ENCODE assay signal across 9 cellular contexts in the genomic region with DNA sequence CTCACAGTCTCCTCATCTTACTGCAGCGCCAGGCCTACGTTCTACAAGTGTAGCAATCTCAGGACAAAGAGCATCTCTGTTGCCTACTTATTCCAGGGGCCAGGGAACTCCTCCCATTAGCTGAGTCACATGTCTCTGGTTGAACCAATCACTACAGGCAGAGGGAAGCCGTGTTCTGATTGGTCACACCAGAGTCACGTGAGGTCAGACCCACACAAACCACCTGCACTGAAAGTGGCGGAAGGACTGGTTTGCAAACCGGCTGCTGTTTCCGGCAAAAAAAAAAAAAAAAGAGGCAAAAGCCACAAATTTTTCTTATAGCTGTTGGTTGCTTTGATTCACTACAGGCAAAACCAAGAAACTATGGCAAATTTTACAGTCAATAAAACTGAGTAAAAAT. TPM values are rescaled to one million over a fixed set of nuclear protein-coding genes. Genes with fewer than 3 reads are reported as not detected.
DNase-seq lines count a peak whose midpoint lies in the region; ATAC-seq lines count a peak whose summit lies in the region.
"Had no signal": no experiment of that assay in that cellular context is flagged by ENCODE, and none has a peak within 500 bp of the region (broad histone marks: within the 10 kb centered on the region; RNA-seq: fewer than 3 reads in every experiment).

No MANE protein-coding gene starts in this region.

- peaks cover 2% of the 10 kb centered on the region for H3K9me3 Mint-ChIP-seq in activated CD8-positive, alpha-beta memory T cell treated with anti-CD3 and anti-CD28 coated beads, Interleukin-2, amount 10 ng/mL, durations not matched to agents 7 days and 5 days (ENCODE audit: low read depth)
- H3K9me3 Mint-ChIP-seq in naive thymus-derived CD8-positive, alpha-beta T cell: no peaks in the 10 kb centered on the region

- peaks cover 6% of the 10 kb centered on the region for H3K4me1 Mint-ChIP-seq in activated CD8-positive, alpha-beta memory T cell treated with anti-CD3 and anti-CD28 coated beads, Interleukin-2, amount 10 ng/mL, durations not matched to agents 7 days and 5 days
- peaks cover 0 to 9% (median 3%) of the 10 kb centered on the region in 4 donors for H3K4me1 Mint-ChIP-seq in naive thymus-derived CD8-positive, alpha-beta T cell

- no peak for ATAC-seq in activated CD8-positive, alpha-beta memory T cell treated with anti-CD3 and anti-CD28 coated beads, Interleukin-2, amount 10 ng/mL, durations not matched to agents 7 days and 5 days
- peak; percentile 57 to 99 for ATAC-seq in naive thymus-derived CD8-positive, alpha-beta T cell

- no peak overlapping the region for H3K4me3 Mint-ChIP-seq in activated CD8-positive, alpha-beta memory T cell treated with anti-CD3 and anti-CD28 coated beads, Interleukin-2, amount 10 ng/mL, durations not matched to agents 7 days and 5 days
- peak overlapping the region in 1 of 10 donors; percentile 24 for H3K4me3 Mint-ChIP-seq in naive thymus-derived CD8-positive, alpha-beta T cell

- H3K36me3 Mint-ChIP-seq in activated CD8-positive, alpha-beta memory T cell treated with anti-CD3 and anti-CD28 coated beads, Interleukin-2, amount 10 ng/mL, durations not matched to agents 7 days and 5 days: peaks cover 2% of the 10 kb centered on the region
- no peaks in the 10 kb centered on the region for H3K36me3 Mint-ChIP-seq in naive thymus-derived CD8-positive, alpha-beta T cell

- no peaks in the 10 kb centered on the region for H3K27me3 Mint-ChIP-seq in activated CD8-positive, alpha-beta memory T cell treated with anti-CD3 and anti-CD28 coated beads, Interleukin-2, amount 10 ng/mL, durations not matched to agents 7 days and 5 days
- H3K27me3 Mint-ChIP-seq in naive thymus-derived CD8-positive, alpha-beta T cell: peaks cover 0 to under 1% (median 0%) of the 10 kb centered on the region in 5 donors

- peak overlapping the region; percentile 43 for H3K27ac Mint-ChIP-seq in activated CD8-positive, alpha-beta memory T cell treated with anti-CD3 and anti-CD28 coated beads, Interleukin-2, amount 10 ng/mL, durations not matched to agents 7 days and 5 days
- peak overlapping the region in 4 of 10 donors; percentile 31 to 78 (median 56) for H3K27ac Mint-ChIP-seq in naive thymus-derived CD8-positive, alpha-beta T cell

- CTCF ChIA-PET in activated CD8-positive, alpha-beta memory T cell treated with anti-CD3 and anti-CD28 coated beads, Interleukin-2, amount 10 ng/mL, durations not matched to agents 7 days and 5 days (lab: Charles Lee): interaction anchor here (1.2 kb wide), 1 partner anchor 124 kb away, joined by 3 read pairs; no protein-coding TSS in a partner anchor

- POLR2A ChIA-PET in naive thymus-derived CD8-positive, alpha-beta T cell (lab: Charles Lee): interaction anchor here (0.8 to 1.0 kb wide), 2 partner anchors 21 to 132 kb away, joined by 3 read pairs; a partner anchor contains a TSS

- peak; percentile 48 for DNase-seq in GF-D8 (lab: John Stamatoyannopoulos, UW)
- DNase-seq in MV-4-11 (lab: John Stamatoyannopoulos, UW): peak; percentile 7
- DNase-seq in activated CD8-positive, alpha-beta memory T cell treated with anti-CD3 and anti-CD28 coated beads, Interleukin-2, amount 10 ng/mL, durations not matched to agents 7 days and 5 days: peak; percentile 72
- DNase-seq in naive thymus-derived CD8-positive, alpha-beta T cell: peak in 9 of 10 donors; percentile 2 to 74 (median 42)
- no peak for DNase-seq in SHP77 treated with DMSO at 0.1 percent for 48 hours (lab: John Stamatoyannopoulos, UW)
- no peak for DNase-seq in HUDEP-2 (lab: John Stamatoyannopoulos, UW; ENCODE audit: unreplicated experiment in 76 of 76)
- DNase-seq in NK-92 (lab: John Stamatoyannopoulos, UW; ENCODE audit: unreplicated experiment): no peak
- no peak for DNase-seq in NCI-H82 treated with DMSO at 0.1 percent for 48 hours (lab: John Stamatoyannopoulos, UW; ENCODE audit: unreplicated experiment)
- DNase-seq: occipital lobe had no signal

RNA-seq across cellular contexts. Expression of a gene that starts 21.9 kb away (rescaled TPM):
- total RNA-seq in activated CD8-positive, alpha-beta memory T cell treated with anti-CD3 and anti-CD28 coated beads, Interleukin-2, amount 10 ng/mL, durations not matched to agents 7 days and 5 days: 10 to 100 TPM; 65.2 to 84.0 TPM
- 10 to 100 TPM; 49.3 to 58.8 TPM for total RNA-seq in naive thymus-derived CD8-positive, alpha-beta T cell
- 10 to 100 TPM; 38.0 to 39.0 (median 38.9) TPM for polyA plus RNA-seq in naive thymus-derived CD8-positive, alpha-beta T cell

Comparison
In these comparisons a context has a peak if more than half of its experiments do, and no peak if none do; other contexts are left out.
1. DNase-seq: peak in GF-D8 (single experiment), MV-4-11 (single experiment), activated CD8-positive, alpha-beta memory T cell treated with anti-CD3 and anti-CD28 coated beads, Interleukin-2, amount 10 ng/mL, durations not matched to agents 7 days and 5 days (single experiment) and naive thymus-derived CD8-positive, alpha-beta T cell (9 of 10); none in SHP77 treated with DMSO at 0.1 percent for 48 hours (single experiment), HUDEP-2 (0 of 76), NK-92 (single experiment) and NCI-H82 treated with DMSO at 0.1 percent for 48 hours (single experiment).